ENCODE assay signal across 28 cellular contexts in the genomic region with DNA sequence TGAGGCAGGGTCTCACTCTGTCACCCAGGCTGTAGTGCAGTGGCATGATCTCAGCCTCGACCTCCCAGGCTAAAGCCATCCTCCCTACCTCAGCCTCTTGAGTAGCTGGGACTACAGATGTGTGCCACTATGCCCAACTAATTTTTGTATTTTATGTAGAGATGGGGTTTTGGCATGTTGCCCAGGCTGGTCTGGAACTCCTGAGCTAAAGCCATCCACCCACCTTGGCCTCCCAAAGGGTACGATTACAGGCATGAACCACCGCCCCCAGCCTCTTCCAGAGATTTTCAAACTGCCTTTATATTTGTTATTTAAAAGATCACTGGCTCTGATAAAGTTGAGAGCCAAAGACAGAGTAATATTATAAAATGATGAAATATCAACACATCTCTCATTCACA. TPM values are rescaled to one million over a fixed set of nuclear protein-coding genes. Genes with fewer than 3 reads are reported as not detected.
"Had no signal": no experiment of that assay in that cellular context is flagged by ENCODE, and none has a peak within 500 bp of the region (broad histone marks: within the 10 kb centered on the region; RNA-seq: fewer than 3 reads in every experiment).

No MANE protein-coding gene starts in this region.

- H3K36me3 ChIP-seq: ascending aorta had no signal

- H3K27me3 ChIP-seq: ascending aorta, body of pancreas had no signal

- H3K36me3 Mint-ChIP-seq: activated CD8-positive, alpha-beta memory T cell treated with anti-CD3 and anti-CD28 coated beads, Interleukin-2, amount 10 ng/mL, durations not matched to agents 7 days and 5 days; activated naive CD4-positive, alpha-beta T cell treated with anti-CD3 and anti-CD28 coated beads, Interleukin-2, amount 50 U/mL, for 24 hours; T-cell had no signal

- H3K4me1 Mint-ChIP-seq: activated B cell treated with CpG ODN at 0.5 μM for 24 hours; activated naive CD4-positive, alpha-beta T cell treated with anti-CD3 and anti-CD28 coated beads, Interleukin-2, amount 50 U/mL, for 24 hours; T-cell had no signal

- DNase-seq: activated B cell treated with CpG ODN at 0.5 μM for 24 hours; activated CD4-positive, alpha-beta T cell treated with anti-CD3 and anti-CD28 coated beads for 1 hour; activated CD4-positive, alpha-beta T cell treated with anti-CD3 and anti-CD28 coated beads, Interleukin-2, amount 10 ng/mL, durations not matched to agents 24 days and 14 days; activated CD4-positive, alpha-beta T cell treated with anti-CD3 and anti-CD28 coated beads, Interleukin-2, amount 50 U/mL, for 48 hours; activated CD8-positive, alpha-beta memory T cell treated with anti-CD3 and anti-CD28 coated beads, Interleukin-2, amount 10 ng/mL, durations not matched to agents 7 days and 5 days; activated effector memory CD4-positive, alpha-beta T cell treated with Interleukin-2 at 50 U/mL for 16 hours; activated naive CD4-positive, alpha-beta T cell; activated T-cell treated with anti-CD3 and anti-CD28 coated beads, Interleukin-2, amount 50 U/mL, for 24 hours; body of pancreas; central memory CD4-positive, alpha-beta T cell; NCI-H1092; NCI-H1436; NCI-H1694 treated with DMSO at 0.1 percent for 48 hours; NCI-H446 treated with DMSO at 0.1 percent for 48 hours; NCI-H524 treated with DMSO at 0.1 percent for 48 hours; NCI-H774; NK-92 treated with Interleukin-12 subunit alpha and Interleukin-12 subunit beta, amount 100 ng/mL, for 24 hours; OCI-M1; RPMI8226; T-cell; T-helper 2 cell; T1000 had no signal

- H3K9me3 ChIP-seq: body of pancreas had no signal

- H3K4me3 Mint-ChIP-seq: activated B cell treated with CpG ODN at 0.5 μM for 24 hours; activated CD4-positive, alpha-beta T cell treated with anti-CD3 and anti-CD28 coated beads, Interleukin-2, amount 10 ng/mL, durations not matched to agents 24 days and 14 days; activated CD8-positive, alpha-beta memory T cell treated with anti-CD3 and anti-CD28 coated beads, Interleukin-2, amount 10 ng/mL, durations not matched to agents 7 days and 5 days; activated naive CD4-positive, alpha-beta T cell treated with anti-CD3 and anti-CD28 coated beads, Interleukin-2, amount 50 U/mL, for 24 hours; activated T-cell treated with anti-CD3 and anti-CD28 coated beads, Interleukin-2, amount 50 U/mL, for 24 hours; activated T-helper 1 cell treated with anti-CD3 and anti-CD28 coated beads, Interleukin-12 subunit alpha, Interleukin-12 subunit beta, Interleukin-2, Interleukin-4 antibody, amounts not matched to agents 30 ng/mL and 10 ng/mL and 1 ng/mL, durations not matched to agents 14 hours and 24 hours and 36 hours; T-cell had no signal

- H3K9me3 Mint-ChIP-seq: activated B cell treated with CpG ODN at 0.5 μM for 24 hours; activated CD4-positive, alpha-beta T cell treated with anti-CD3 and anti-CD28 coated beads, Interleukin-2, amount 10 ng/mL, durations not matched to agents 24 days and 14 days; activated naive CD4-positive, alpha-beta T cell treated with anti-CD3 and anti-CD28 coated beads, Interleukin-2, amount 50 U/mL, for 24 hours; activated T-cell treated with anti-CD3 and anti-CD28 coated beads, Interleukin-2, amount 50 U/mL, for 24 hours; activated T-helper 1 cell treated with anti-CD3 and anti-CD28 coated beads, Interleukin-12 subunit alpha, Interleukin-12 subunit beta, Interleukin-2, Interleukin-4 antibody, amounts not matched to agents 30 ng/mL and 10 ng/mL and 1 ng/mL, durations not matched to agents 14 hours and 24 hours and 36 hours; T-cell had no signal

- H3K27ac ChIP-seq: ascending aorta, body of pancreas, KMS-11, SK-N-MC had no signal

- H3K4me1 ChIP-seq: ascending aorta, body of pancreas had no signal

- H3K27ac Mint-ChIP-seq: activated B cell treated with CpG ODN at 0.5 μM for 24 hours; activated CD4-positive, alpha-beta T cell treated with anti-CD3 and anti-CD28 coated beads, Interleukin-2, amount 10 ng/mL, durations not matched to agents 24 days and 14 days; activated CD8-positive, alpha-beta memory T cell treated with anti-CD3 and anti-CD28 coated beads, Interleukin-2, amount 10 ng/mL, durations not matched to agents 7 days and 5 days; activated naive CD4-positive, alpha-beta T cell treated with anti-CD3 and anti-CD28 coated beads, Interleukin-2, amount 50 U/mL, for 24 hours; activated T-cell treated with anti-CD3 and anti-CD28 coated beads, Interleukin-2, amount 50 U/mL, for 24 hours; activated T-helper 1 cell treated with anti-CD3 and anti-CD28 coated beads, Interleukin-12 subunit alpha, Interleukin-12 subunit beta, Interleukin-2, Interleukin-4 antibody, amounts not matched to agents 30 ng/mL and 10 ng/mL and 1 ng/mL, durations not matched to agents 14 hours and 24 hours and 36 hours; T-cell had no signal

- H3K4me3 ChIP-seq: ascending aorta, body of pancreas, SK-N-MC had no signal

- H3K27me3 Mint-ChIP-seq: activated B cell treated with CpG ODN at 0.5 μM for 24 hours; activated naive CD4-positive, alpha-beta T cell treated with anti-CD3 and anti-CD28 coated beads, Interleukin-2, amount 50 U/mL, for 24 hours; activated T-cell treated with anti-CD3 and anti-CD28 coated beads, Interleukin-2, amount 50 U/mL, for 24 hours had no signal

RNA-seq across cellular contexts. Expression of gene BSN, which starts 37.3 kb away (rescaled TPM):
- total RNA-seq: bronchial epithelial cell had no signal
